In genomic region chr21:39105836-39106235, GRCh38 we compare ENCODE assay signal across 12 cellular contexts.
"Had no signal": no experiment of that assay in that cellular context is flagged by ENCODE, and none has a peak within 500 bp of the region (broad histone marks: within the 10 kb centered on the region; RNA-seq: fewer than 3 reads in every experiment).

No MANE protein-coding gene starts in this region.

- H3K36me3 Mint-ChIP-seq: activated naive CD8-positive, alpha-beta T cell treated with anti-CD3 and anti-CD28 coated beads, Interleukin-2, amount 10 ng/mL, durations not matched to agents 7 days and 5 days; natural killer cell treated with Interleukin-12 subunit alpha and Interleukin-12 subunit beta and Interleukin-15 and Interleukin-18, amount 100 ng/mL, for 72 hours had no signal

- H3K4me3 ChIP-seq: breast epithelium, skin epidermis, thyroid gland had no signal

- H3K27me3 ChIP-seq: breast epithelium, thyroid gland had no signal

- H3K4me3 Mint-ChIP-seq: activated naive CD8-positive, alpha-beta T cell treated with anti-CD3 and anti-CD28 coated beads, Interleukin-2, amount 10 ng/mL, durations not matched to agents 7 days and 5 days; natural killer cell treated with Interleukin-12 subunit alpha and Interleukin-12 subunit beta and Interleukin-15 and Interleukin-18, amount 100 ng/mL, for 72 hours had no signal

- H3K36me3 ChIP-seq: breast epithelium, thyroid gland had no signal

- H3K9me3 ChIP-seq: breast epithelium, thyroid gland had no signal

- DNase-seq: activated CD4-positive, alpha-beta T cell treated with anti-CD3 and anti-CD28 coated beads for 1 hour; activated CD4-positive, alpha-beta T cell treated with anti-CD3 and anti-CD28 coated beads, Interleukin-2, amount 50 U/mL, for 48 hours; activated naive CD8-positive, alpha-beta T cell treated with anti-CD3 and anti-CD28 coated beads, Interleukin-2, amount 10 ng/mL, durations not matched to agents 7 days and 5 days; activated T-cell treated with anti-CD3 and anti-CD28 coated beads, Interleukin-2, amount 50 U/mL, for 48 hours; anterior cingulate cortex; effector CD4-positive, alpha-beta T cell; retina; T-helper 9 cell; thyroid gland had no signal

- H3K9me3 Mint-ChIP-seq: activated naive CD8-positive, alpha-beta T cell treated with anti-CD3 and anti-CD28 coated beads, Interleukin-2, amount 10 ng/mL, durations not matched to agents 7 days and 5 days; natural killer cell treated with Interleukin-12 subunit alpha and Interleukin-12 subunit beta and Interleukin-15 and Interleukin-18, amount 100 ng/mL, for 72 hours had no signal

- H3K27ac ChIP-seq: thyroid gland had no signal

- H3K27ac Mint-ChIP-seq: activated naive CD8-positive, alpha-beta T cell treated with anti-CD3 and anti-CD28 coated beads, Interleukin-2, amount 10 ng/mL, durations not matched to agents 7 days and 5 days had no signal

- H3K4me1 Mint-ChIP-seq: activated naive CD8-positive, alpha-beta T cell treated with anti-CD3 and anti-CD28 coated beads, Interleukin-2, amount 10 ng/mL, durations not matched to agents 7 days and 5 days had no signal
